ENCODE assay signal across 28 cellular contexts in the genomic region with DNA sequence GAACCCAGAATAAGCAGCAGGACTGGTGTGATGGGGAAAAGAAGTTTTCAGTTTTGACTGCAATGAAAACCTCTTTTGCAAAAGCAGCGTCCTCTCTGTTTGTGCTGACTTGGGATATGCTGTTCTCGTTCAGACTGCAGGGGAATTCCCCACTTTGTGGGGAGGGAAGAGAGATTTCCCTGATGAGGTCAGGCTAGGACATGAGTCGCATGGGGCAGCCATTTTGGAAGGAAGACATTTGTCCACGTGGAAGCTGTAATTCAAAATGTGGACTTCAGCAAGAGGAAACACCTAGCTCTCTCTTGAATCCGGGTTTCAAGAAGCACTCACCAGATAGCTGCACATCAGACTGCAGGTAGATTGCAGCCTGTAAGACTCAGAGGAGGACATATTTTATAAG. TPM values are rescaled to one million over a fixed set of nuclear protein-coding genes. Genes with fewer than 3 reads are reported as not detected.
DNase-seq lines count a peak whose midpoint lies in the region; ATAC-seq, FAIRE-seq and TF ChIP-seq lines count a peak whose summit lies in the region.
"Had no signal": no experiment of that assay in that cellular context is flagged by ENCODE, and none has a peak within 500 bp of the region (broad histone marks: within the 10 kb centered on the region; RNA-seq: fewer than 3 reads in every experiment).

No MANE protein-coding gene starts in this region.

- BruUV-seq in HepG2 (replicated peaks; lab: Mats Ljungman, UMichigan), result no TSS peak

- ATAC-seq in HepG2, result no peak
- ATAC-seq in right lobe of liver, result no peak
- ATAC-seq in HG02840 (IDR thresholded peaks at IDR 0.05; ENCODE audit: low FRiP score, unreplicated experiment), result no peak
- ATAC-seq: stimulated activated naive CD8-positive, alpha-beta T cell treated with anti-CD3 and anti-CD28 coated beads, Interleukin-15, Interleukin-2, amounts not matched to agents 100 U/mL and 50 U/mL, for 24 hours had no signal

- H3K4me1 ChIP-seq in HepG2 (ENCODE audit: insufficient read depth, low read length), result peaks cover 11% of the 10 kb centered on the region; the same call in 1 of the 2 replicates
- no peaks in the 10 kb centered on the region for H3K4me1 ChIP-seq in right lobe of liver
- H3K4me1 ChIP-seq: Peyer's patch had no signal

- no peak overlapping the region for H3K4me2 ChIP-seq in HepG2 (ENCODE audit: low read depth, low read length)

- TF ChIP-seq CTCF in HepG2 (CRISPR knock-in tag; IDR thresholded peaks at IDR 0.05) (no peak), right lobe of liver (IDR thresholded peaks at IDR 0.05) (no peak)

- no peaks in the 10 kb centered on the region for H3K79me2 ChIP-seq in HepG2 (ENCODE audit: insufficient read depth, low read length)

- H3K9ac ChIP-seq in HepG2 (ENCODE audit: insufficient read depth, low read depth, low read length), result no peak overlapping the region
- H3K9ac ChIP-seq: BLaER1 treated with 17β-estradiol and CSF1 and Interleukin-3, amounts not matched to agents 10 nM and 100 nM had no signal

- CTCF ChIA-PET in HepG2 (lab: Yijun Ruan, JAX; ENCODE audit: low intra/inter-chr PET ratio, low total read pairs), result no interaction called here

- intact Hi-C loops in HepG2 (cut with micrococcal nuclease; ENCODE audit: unreplicated experiment) (no loop called here), right lobe of liver (cut with DNase I) (no loop called here)

- H3K4me3 ChIP-seq in HepG2 (replicated peaks in 1 of 3; ENCODE audit: insufficient read depth in 1 of 3, low read depth in 2 of 3, low read length in 3 of 3) (no peak overlapping the region), right lobe of liver (no peak overlapping the region)
- H3K4me3 ChIP-seq: BLaER1 treated with 17β-estradiol and CSF1 and Interleukin-3, amounts not matched to agents 10 nM and 100 nM; Peyer's patch; testis had no signal

- no peak for TF ChIP-seq RAD21 in HepG2 (CRISPR knock-in tag; IDR thresholded peaks at IDR 0.05)

- TF ChIP-seq EP300 in HepG2 (IDR thresholded peaks at IDR 0.05; ENCODE audit: low read depth in 2 of 2, low read length in 2 of 2) (no peak), HepG2 (CRISPR knock-in tag; IDR thresholded peaks at IDR 0.05; ENCODE audit: borderline replicate concordance) (no peak)

- no peaks in the 10 kb centered on the region for H4K20me1 ChIP-seq in HepG2 (ENCODE audit: insufficient read depth, low read length)
- H4K20me1 ChIP-seq: BLaER1 treated with 17β-estradiol and CSF1 and Interleukin-3, amounts not matched to agents 10 nM and 100 nM had no signal

- 16% methylated on average over 5 of the region's 5 CpGs for WGBS in HepG2 (ENCODE audit: low lambda C conversion rate)
- 48% methylated on average over 3 of the region's 5 CpGs for WGBS in right lobe of liver (ENCODE audit: insufficient coverage, low coverage, low lambda C conversion rate, missing lambda C conversion rate)

- POLR2A ChIA-PET in HepG2 (lab: Yijun Ruan, JAX), result no interaction called here

- peaks cover 1 to 6% of the 10 kb centered on the region in 2 experiments; a peak in 1 of 5 replicates for H3K27me3 ChIP-seq in HepG2 (ENCODE audit: control insufficient read depth in 1 of 2, insufficient read depth in 2 of 2, low read length in 2 of 2)
- H3K27me3 ChIP-seq in right lobe of liver, result no peaks in the 10 kb centered on the region
- H3K27me3 ChIP-seq: BLaER1 treated with 17β-estradiol and CSF1 and Interleukin-3, amounts not matched to agents 10 nM and 100 nM; Peyer's patch; testis had no signal

- no peak overlapping the region for H2AFZ ChIP-seq in HepG2 (ENCODE audit: low read length)

- in situ Hi-C loops in HepG2 (cut with HindIII; ENCODE audit: extremely low pct_ligation_motif_present, low pct_unique_long_range_greater_than_20kb), result no loop called here

- H3K36me3 ChIP-seq in HepG2 (replicated peaks in 1 of 2; ENCODE audit: control insufficient read depth in 1 of 2, insufficient read depth in 2 of 2, low read length in 2 of 2) (no peaks in the 10 kb centered on the region), right lobe of liver (no peaks in the 10 kb centered on the region)
- H3K36me3 ChIP-seq: BLaER1 treated with 17β-estradiol and CSF1 and Interleukin-3, amounts not matched to agents 10 nM and 100 nM; Peyer's patch had no signal

- no peak for TF ChIP-seq POLR2A in HepG2 (IDR thresholded peaks at IDR 0.05; ENCODE audit: insufficient read depth in 1 of 2, low read depth in 2 of 2, low read length in 2 of 2)
- TF ChIP-seq POLR2A in right lobe of liver (IDR thresholded peaks at IDR 0.05), result no peak

- DNase-seq in HepG2 (ENCODE audit: low spot score) (no peak), right lobe of liver (no peak), HT1080 (ENCODE audit: low read depth) (peak; percentile 13), amniotic epithelial cell (ENCODE audit: low read depth) (peak; percentile 9), kidney tubule cell (ENCODE audit: low spot score) (peak; percentile 39), substantia nigra (lab: John Stamatoyannopoulos, UW) (no peak), GF-D8 (lab: John Stamatoyannopoulos, UW) (no peak)
- DNase-seq: activated CD4-positive, alpha-beta T cell treated with anti-CD3 and anti-CD28 coated beads, Interleukin-2, amount 10 ng/mL, durations not matched to agents 24 days and 14 days; activated naive CD4-positive, alpha-beta T cell treated with anti-CD3 and anti-CD28 coated beads, Interleukin-2, amount 50 U/mL, for 16 hours; amygdala; DMS153; hippocampal formation; NCI-H1048; NCI-H1694; NCI-H446; NCI-H774; Peyer's patch; SIG-M5; stimulated activated naive CD8-positive, alpha-beta T cell treated with anti-CD3 and anti-CD28 coated beads, Interleukin-15, Interleukin-2, amounts not matched to agents 100 U/mL and 50 U/mL, for 24 hours; SW 1271; testis had no signal

- H3K27ac ChIP-seq in HepG2 (ENCODE audit: extremely low read length, insufficient read depth, low read length) (no peak overlapping the region), right lobe of liver (no peak overlapping the region), substantia nigra (ENCODE audit: low read depth, low read length, poor library complexity, severe bottlenecking) (no peak overlapping the region)
- H3K27ac ChIP-seq: Peyer's patch, testis had no signal

- H3K9me3 ChIP-seq in HepG2 (ENCODE audit: low read length), result peaks cover 5% of the 10 kb centered on the region; the same call in 1 of the 2 replicates
- no peaks in the 10 kb centered on the region for H3K9me3 ChIP-seq in right lobe of liver
- H3K9me3 ChIP-seq: Peyer's patch, testis had no signal

- no peak for FAIRE-seq in HepG2 (lab: Jason Lieb, UNC)
- FAIRE-seq: colon, endothelial cell of umbilical vein, GM18507, GM19239, H54 had no signal

TF ChIP-seq in HepG2, 621 proteins besides CTCF, POLR2A, EP300 and RAD21 (continues in another document):
- no peak for TF ChIP-seq SALL1 (CRISPR knock-in tag; IDR thresholded peaks at IDR 0.05)
- no peak for TF ChIP-seq ASH2L (IDR thresholded peaks at IDR 0.05; ENCODE audit: insufficient read length, low read depth, low read length)
- TF ChIP-seq SMC3 (IDR thresholded peaks at IDR 0.05; ENCODE audit: low read length), result no peak
- no peak for TF ChIP-seq ARNT (IDR thresholded peaks at IDR 0.05)
- TF ChIP-seq, protein P1, sequence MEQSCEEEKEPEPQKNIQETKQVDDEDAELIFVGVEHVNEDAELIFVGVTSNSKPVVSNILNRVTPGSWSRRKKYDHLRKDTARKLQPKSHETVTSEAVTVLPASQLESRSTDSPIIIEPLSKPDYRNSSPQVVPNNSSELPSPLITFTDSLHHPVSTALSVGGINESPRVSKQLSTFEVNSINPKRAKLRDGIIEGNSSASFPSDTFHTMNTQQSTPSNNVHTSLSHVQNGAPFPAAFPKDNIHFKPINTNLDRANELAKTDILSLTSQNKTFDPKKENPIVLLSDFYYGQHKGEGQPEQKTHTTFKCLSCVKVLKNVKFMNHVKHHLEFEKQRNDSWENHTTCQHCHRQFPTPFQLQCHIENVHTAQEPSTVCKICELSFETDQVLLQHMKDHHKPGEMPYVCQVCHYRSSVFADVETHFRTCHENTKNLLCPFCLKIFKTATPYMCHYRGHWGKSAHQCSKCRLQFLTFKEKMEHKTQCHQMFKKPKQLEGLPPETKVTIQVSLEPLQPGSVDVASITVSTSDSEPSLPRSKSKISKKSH (CRISPR knock-in tag; IDR thresholded peaks at IDR 0.05; ENCODE audit: borderline replicate concordance), result no peak

RNA-seq across cellular contexts. Expression of gene ING2, which starts 39.3 kb away (rescaled TPM):
- total RNA-seq in HepG2 (2016; rRNA removed; fragmentation: Illumina TruSeq; extraction: Trizol) (12.4 and 16.9 TPM in 2 replicates), right lobe of liver (1 to 10 TPM; 3.5 to 7.3 (median 5.6) TPM)
- total RNA-seq in HepG2 (2016; cell fraction: cytosol; rRNA removed; fragmentation: Illumina TruSeq; extraction: Trizol; ENCODE audit: low read depth), result 13.0 and 13.6 TPM in 2 replicates
- 12.0 and 13.9 TPM in 2 replicates for total RNA-seq in HepG2 (2016; cell fraction: insoluble cytoplasmic fraction; rRNA removed; fragmentation: Illumina TruSeq; extraction: Trizol)
- 21.5 and 22.6 TPM in 2 replicates for total RNA-seq in HepG2 (2016; cell fraction: membrane; rRNA removed; fragmentation: Illumina TruSeq; extraction: Trizol)
- 6.1 and 6.7 TPM in 2 replicates for total RNA-seq in HepG2 (2016; cell fraction: nucleus; rRNA removed; fragmentation: Illumina TruSeq; extraction: Trizol)
- polyA plus RNA-seq in HepG2 (2011; rRNA removed), result 3.9 and 6.6 TPM in 2 replicates
- polyA plus RNA-seq in HepG2 (2011; cell fraction: cytosol; rRNA removed), result 3.5 and 4.9 TPM in 2 replicates
- polyA plus RNA-seq in HepG2 (2011; cell fraction: nucleus; rRNA removed), result 1.4 and 2.4 TPM in 2 replicates
- polyA plus RNA-seq in HepG2 (2012), result 6.6 and 8.2 TPM in 2 replicates
- polyA plus RNA-seq in HepG2 (2016; cell fraction: cytosol; fragmentation: Illumina TruSeq; extraction: Trizol; ENCODE audit: low read depth), result 19.9 and 22.4 TPM in 2 replicates
- polyA plus RNA-seq in HepG2 (2016; cell fraction: insoluble cytoplasmic fraction; fragmentation: Illumina TruSeq; extraction: Trizol; ENCODE audit: low read depth), result 24.0 and 24.6 TPM in 2 replicates
- polyA plus RNA-seq in HepG2 (2016; cell fraction: membrane; fragmentation: Illumina TruSeq; extraction: Trizol; ENCODE audit: low read depth), result 24.5 and 27.0 TPM in 2 replicates
- 11.3 and 12.8 TPM in 2 replicates for polyA plus RNA-seq in HepG2 (2016; cell fraction: nucleus; fragmentation: Illumina TruSeq; extraction: Trizol; ENCODE audit: insufficient read depth, low read depth)
- polyA minus RNA-seq in HepG2 (2011; rRNA and poly(A)+ RNA removed; ENCODE audit: low replicate concordance), result 0.89 and 0.90 TPM in 2 replicates
- polyA minus RNA-seq in HepG2 (2011; cell fraction: cytosol; rRNA and poly(A)+ RNA removed), result 3.3 and 3.6 TPM in 2 replicates
- polyA minus RNA-seq in HepG2 (2011; cell fraction: nucleus; rRNA and poly(A)+ RNA removed), result 2.9 and 4.6 TPM in 2 replicates
- total RNA-seq in HT1080 (2014; rRNA removed; shearing (Covaris generic)), result 14.0 and 25.4 TPM in 2 replicates
- polyA plus RNA-seq in HT1080 (2015; cell fraction: cytosol; rRNA removed), result 23.3 and 24.9 TPM in 2 replicates
- polyA plus RNA-seq in HT1080 (2015; cell fraction: nucleus; rRNA removed), result 7.8 and 8.2 TPM in 2 replicates

Comparison
In these comparisons a context has a peak if more than half of its experiments do, and no peak if none do; other contexts are left out.
1. DNase-seq: peak in HT1080 (single experiment), amniotic epithelial cell (single experiment) and kidney tubule cell (single experiment); none in HepG2 (single experiment), right lobe of liver (0 of 3), substantia nigra (0 of 49) and GF-D8 (single experiment).